ENCODE assay signal across 13 cellular contexts in the genomic region with DNA sequence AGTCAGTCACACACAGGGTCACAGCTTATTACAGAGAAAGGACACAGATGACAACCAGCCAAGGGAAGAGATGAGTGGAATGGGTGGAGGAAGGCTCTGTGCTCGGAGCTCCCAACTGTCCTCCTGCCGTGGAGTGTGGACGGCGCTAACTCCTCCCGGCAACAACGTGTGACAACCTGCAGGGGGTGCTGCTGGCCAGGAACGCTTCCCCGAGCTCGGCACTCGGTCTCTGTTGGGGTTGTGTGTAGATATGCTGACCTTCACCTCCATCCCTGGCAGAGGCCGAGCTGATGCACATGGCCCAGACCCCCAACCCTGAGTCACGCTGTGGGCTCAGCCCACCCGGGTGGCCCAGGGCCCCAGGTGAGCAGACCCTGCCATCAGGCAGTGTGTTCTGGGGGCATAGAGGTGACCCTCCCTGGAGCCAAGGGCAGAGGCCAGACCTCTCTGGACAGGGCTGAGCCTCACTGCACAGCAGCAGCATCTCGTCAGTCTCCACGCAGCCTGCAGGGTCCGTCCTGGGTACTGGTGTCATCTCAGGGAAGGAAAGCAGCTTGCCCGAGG. TPM values are rescaled to one million over a fixed set of nuclear protein-coding genes. Genes with fewer than 3 reads are reported as not detected.
DNase-seq lines count a peak whose midpoint lies in the region; FAIRE-seq and TF ChIP-seq lines count a peak whose summit lies in the region.
"Had no signal": no experiment of that assay in that cellular context is flagged by ENCODE, and none has a peak within 500 bp of the region (broad histone marks: within the 10 kb centered on the region; RNA-seq: fewer than 3 reads in every experiment).

No MANE protein-coding gene starts in this region.

- CTCF ChIA-PET in AG04449 (lab: Yijun Ruan, JAX) = interaction anchor here (1.0 to 2.0 kb wide), 4 partner anchors 9 to 178 kb away, joined by 3 to 5 read pairs (median 4); no protein-coding TSS in a partner anchor

- FAIRE-seq in keratinocyte (lab: Jason Lieb, UNC) = no peak

- H3K79me2 ChIP-seq in keratinocyte (ENCODE audit: control insufficient read depth, insufficient read depth, low read length) = peaks cover 4% of the 10 kb centered on the region

- H3K4me3 ChIP-seq in AG04449 (ENCODE audit: low read depth, low read length) (no peak overlapping the region), astrocyte of the spinal cord (ENCODE audit: low read depth, low read length) (no peak overlapping the region), keratinocyte (ENCODE audit: control insufficient read depth in 2 of 3, extremely low read depth in 1 of 3, insufficient read depth in 2 of 3, low read depth in 1 of 3, low read length in 3 of 3) (no peak overlapping the region)
- H3K4me3 ChIP-seq: HAP-1 had no signal

- H3K9ac ChIP-seq in keratinocyte (ENCODE audit: control insufficient read depth, extremely low read depth, insufficient read depth, low read length) = no peak overlapping the region

- TF ChIP-seq CTCF in AG04449 (IDR thresholded peaks at IDR 0.05; ENCODE audit: insufficient read depth, low read length, missing control alignments) = peak; percentile 25
- TF ChIP-seq CTCF in GM13976 (IDR thresholded peaks at IDR 0.05; ENCODE audit: borderline replicate concordance, control extremely low read depth, extremely low read depth, insufficient read depth, missing control alignments) = no peak
- peak; percentile 53 for TF ChIP-seq CTCF in astrocyte of the spinal cord (IDR thresholded peaks at IDR 0.05; ENCODE audit: low read depth, low read length)
- peak; percentile 51 to 76 (median 66) for TF ChIP-seq CTCF in keratinocyte (optimal IDR thresholded peaks at IDR 0.05 in 1 of 3, IDR thresholded peaks at IDR 0.05 in 1 of 3, conservative IDR thresholded peaks at IDR 0.05 in 1 of 3; ENCODE audit: extremely low read depth in 1 of 3, insufficient read depth in 2 of 3, low read length in 3 of 3)

- H3K9me3 ChIP-seq in keratinocyte (ENCODE audit: control insufficient read depth, low read depth, low read length) = no peaks in the 10 kb centered on the region
- H3K9me3 ChIP-seq: HAP-1 had no signal

- POLR2A ChIA-PET in AG04449 (lab: Yijun Ruan, JAX) = no interaction called here

- H3K36me3 ChIP-seq in keratinocyte (ENCODE audit: control insufficient read depth in 2 of 2, extremely low read depth in 1 of 2, insufficient read depth in 2 of 2, low read length in 2 of 2) = peaks cover 5 to 6% of the 10 kb centered on the region in 2 experiments

- H3K27ac ChIP-seq in keratinocyte (ENCODE audit: control insufficient read depth, insufficient read depth, low read length) = no peak overlapping the region

- peaks cover 2% of the 10 kb centered on the region for H4K20me1 ChIP-seq in keratinocyte (ENCODE audit: control insufficient read depth, extremely low read depth, insufficient read depth, low read length)

- DNase-seq in AG04449 (ENCODE audit: low read depth, low spot score) (no peak), GM13976 (ENCODE audit: low spot score) (peak; percentile 43), astrocyte of the spinal cord (ENCODE audit: low read depth, low spot score) (no peak), keratinocyte (ENCODE audit: low read depth, low spot score) (no peak), germinal center (ENCODE audit: low spot score) (no peak), SKM-1 treated with dmso at 0.1 percent for 144 hours (lab: John Stamatoyannopoulos, UW; ENCODE audit: unreplicated experiment) (no peak), NCI-H1694 (lab: John Stamatoyannopoulos, UW) (no peak)
- no peak for DNase-seq in effector CD8-positive, alpha-beta T cell (lab: John Stamatoyannopoulos, UW)
- DNase-seq: activated naive CD8-positive, alpha-beta T cell treated with anti-CD3 and anti-CD28 coated beads, Interleukin-2, amount 10 ng/mL, durations not matched to agents 7 days and 5 days; immature natural killer cell; Kasumi-1; T-cell had no signal

- dilution Hi-C loops in keratinocyte (cut with MboI; ENCODE audit: extremely low pct_ligation_motif_present, low sequenced_read_pairs) = no loop called here

- no peak overlapping the region for H3K4me2 ChIP-seq in keratinocyte (ENCODE audit: control insufficient read depth, extremely low read depth, insufficient read depth, low read depth, low read length)

- no peaks in the 10 kb centered on the region for H3K9me1 ChIP-seq in keratinocyte (ENCODE audit: control insufficient read depth, extremely low read depth, insufficient read depth, low read length)

- H2AFZ ChIP-seq in keratinocyte (ENCODE audit: control insufficient read depth, low read length) = no peak overlapping the region

- H3K4me1 ChIP-seq in keratinocyte (ENCODE audit: control insufficient read depth, extremely low read depth, insufficient read depth, low read length) = no peaks in the 10 kb centered on the region
- H3K4me1 ChIP-seq: HAP-1 had no signal

- no peaks in the 10 kb centered on the region for H3K27me3 ChIP-seq in keratinocyte (ENCODE audit: control insufficient read depth, extremely low read depth, insufficient read depth, low read length)

- in situ Hi-C loops in GM13976 (cut with MboI; ENCODE audit: low sequenced_read_pairs, unreplicated experiment) (no loop called here), astrocyte of the spinal cord (cut with HindIII; ENCODE audit: low sequenced_read_pairs) (no loop called here)

RNA-seq across cellular contexts. Expression of a gene that starts 14.1 kb away (rescaled TPM):
- polyA plus RNA-seq in keratinocyte = 7.4 to 10.8 TPM (median 9.1 TPM) in 3 replicates
- polyA plus RNA-seq in keratinocyte (2011; ENCODE audit: low read depth) = 1.4 TPM
- 4.0 and 11.5 TPM in 2 replicates for polyA plus RNA-seq in keratinocyte (2011; cell fraction: cytosol; rRNA removed)
- 11.9 and 15.7 TPM in 2 replicates for polyA plus RNA-seq in keratinocyte (2011; cell fraction: nucleus; rRNA removed)
- polyA plus RNA-seq in keratinocyte (2012; ENCODE audit: low replicate concordance) = 6.4 and 12.7 TPM in 2 replicates
- polyA minus RNA-seq in keratinocyte = 4.5 to 8.2 TPM (median 4.8 TPM) in 3 replicates
- polyA minus RNA-seq in keratinocyte (2011; cell fraction: cytosol; rRNA and poly(A)+ RNA removed) = 14.0 TPM
- 4.7 and 6.6 TPM in 2 replicates for polyA minus RNA-seq in keratinocyte (2011; cell fraction: nucleus; rRNA and poly(A)+ RNA removed)

RNA-seq across cellular contexts. Expression of a gene that starts 20.6 kb away (rescaled TPM):
- not detected in 3 replicates for polyA plus RNA-seq in keratinocyte
- not detected for polyA plus RNA-seq in keratinocyte (2011; ENCODE audit: low read depth)
- polyA plus RNA-seq in keratinocyte (2011; cell fraction: cytosol; rRNA removed) = not detected in 2 replicates
- polyA plus RNA-seq in keratinocyte (2011; cell fraction: nucleus; rRNA removed) = not detected in 2 replicates
- polyA plus RNA-seq in keratinocyte (2012; ENCODE audit: low replicate concordance) = not detected in 2 replicates
- polyA minus RNA-seq in keratinocyte = not detected in 3 replicates
- not detected for polyA minus RNA-seq in keratinocyte (2011; cell fraction: cytosol; rRNA and poly(A)+ RNA removed)
- polyA minus RNA-seq in keratinocyte (2011; cell fraction: nucleus; rRNA and poly(A)+ RNA removed) = not detected in 2 replicates
- polyA plus RNA-seq: immature natural killer cell had no signal

RNA-seq across cellular contexts. Expression of a gene that starts 34.1 kb away (rescaled TPM):
- 4.0 to 10.7 TPM (median 5.6 TPM) in 3 replicates for polyA plus RNA-seq in keratinocyte
- polyA plus RNA-seq in keratinocyte (2011; ENCODE audit: low read depth) = 2.9 TPM
- polyA plus RNA-seq in keratinocyte (2011; cell fraction: cytosol; rRNA removed) = 3.7 and 13.4 TPM in 2 replicates
- 4.3 and 8.7 TPM in 2 replicates for polyA plus RNA-seq in keratinocyte (2011; cell fraction: nucleus; rRNA removed)
- 5.8 and 21.8 TPM in 2 replicates for polyA plus RNA-seq in keratinocyte (2012; ENCODE audit: low replicate concordance)
- 2.9 to 6.1 TPM (median 4.0 TPM) in 3 replicates for polyA minus RNA-seq in keratinocyte
- 37.2 TPM for polyA minus RNA-seq in keratinocyte (2011; cell fraction: cytosol; rRNA and poly(A)+ RNA removed)
- 5.2 and 8.5 TPM in 2 replicates for polyA minus RNA-seq in keratinocyte (2011; cell fraction: nucleus; rRNA and poly(A)+ RNA removed)

RNA-seq across cellular contexts. Expression of a gene that starts 42.4 kb away (rescaled TPM):
- 0.05 TPM in 1 of 3 replicates, not detected in the others for polyA plus RNA-seq in keratinocyte
- not detected for polyA plus RNA-seq in keratinocyte (2011; ENCODE audit: low read depth)
- 0.04 TPM in 1 of 2 replicates, not detected in the other for polyA plus RNA-seq in keratinocyte (2011; cell fraction: cytosol; rRNA removed)
- not detected in 2 replicates for polyA plus RNA-seq in keratinocyte (2011; cell fraction: nucleus; rRNA removed)
- not detected in 2 replicates for polyA plus RNA-seq in keratinocyte (2012; ENCODE audit: low replicate concordance)
- polyA minus RNA-seq in keratinocyte = not detected in 3 replicates
- not detected for polyA minus RNA-seq in keratinocyte (2011; cell fraction: cytosol; rRNA and poly(A)+ RNA removed)
- polyA minus RNA-seq in keratinocyte (2011; cell fraction: nucleus; rRNA and poly(A)+ RNA removed) = not detected in 2 replicates
- polyA plus RNA-seq: immature natural killer cell had no signal

RNA-seq across cellular contexts. Expression of a gene that starts 46.9 kb away (rescaled TPM):
- not detected in 3 replicates for polyA plus RNA-seq in keratinocyte
- not detected for polyA plus RNA-seq in keratinocyte (2011; ENCODE audit: low read depth)
- not detected in 2 replicates for polyA plus RNA-seq in keratinocyte (2011; cell fraction: cytosol; rRNA removed)
- polyA plus RNA-seq in keratinocyte (2011; cell fraction: nucleus; rRNA removed) = not detected in 2 replicates
- polyA plus RNA-seq in keratinocyte (2012; ENCODE audit: low replicate concordance) = not detected in 2 replicates
- not detected in 3 replicates for polyA minus RNA-seq in keratinocyte
- polyA minus RNA-seq in keratinocyte (2011; cell fraction: cytosol; rRNA and poly(A)+ RNA removed) = not detected
- not detected in 2 replicates for polyA minus RNA-seq in keratinocyte (2011; cell fraction: nucleus; rRNA and poly(A)+ RNA removed)
- polyA plus RNA-seq: immature natural killer cell had no signal
